8 cellular contexts compared by ENCODE assay signal in genomic region chr2:199470672-199471442, GRCh38. TPM values are rescaled to one million over a fixed set of nuclear protein-coding genes. Genes with fewer than 3 reads are reported as not detected.
A peak's percentile ranks its signal among the peaks of the same experiment; 100 is the strongest.
DNase-seq lines count a peak whose midpoint lies in the region; FAIRE-seq and TF ChIP-seq lines count a peak whose summit lies in the region.

No MANE protein-coding gene starts in this region.

- intact Hi-C loops in ascending aorta (cut with DNase I), result no loop called here

- WGBS in small intestine, 3 donors, result 6 to 8% (median 6%) methylated on average over 45 to 48 of the region's 48 CpGs

- H3K27ac ChIP-seq in HEK293 (ENCODE audit: extremely low read depth, low read depth, low read length) (no peak overlapping the region), ascending aorta (no peak overlapping the region), iPS-20b (ENCODE audit: low read length) (no peak overlapping the region), small intestine (ENCODE audit: low read depth in 1 of 2, low read length in 1 of 2) (no peak overlapping the region)

- TF ChIP-seq CTCF in HEK293 (tag by site-specific recombination; IDR thresholded peaks at IDR 0.05), result no peak
- TF ChIP-seq CTCF in ascending aorta (IDR thresholded peaks at IDR 0.05), result no peak

- H3K4me1 ChIP-seq in HEK293 (ENCODE audit: control insufficient read depth, insufficient read depth, low read length), result no peaks in the 10 kb centered on the region
- peaks cover 0 to 16% of the 10 kb centered on the region in 2 donors for H3K4me1 ChIP-seq in ascending aorta
- peaks cover 13% of the 10 kb centered on the region for H3K4me1 ChIP-seq in iPS-20b (ENCODE audit: insufficient read depth, low read length)
- peaks cover 4 to 7% of the 10 kb centered on the region in 2 donors for H3K4me1 ChIP-seq in small intestine (ENCODE audit: control insufficient read depth in 2 of 2, insufficient read depth in 1 of 2, low read depth in 1 of 2, low read length in 1 of 2)

- DNase-seq in ascending aorta (ENCODE audit: low spot score in 2 of 2) (no peak), small intestine (no peak), midbrain (lab: John Stamatoyannopoulos, UW) (no peak), OCI-M1 (lab: John Stamatoyannopoulos, UW) (no peak), NCI-H446 (lab: John Stamatoyannopoulos, UW) (no peak)
- DNase-seq in stimulated activated CD4-positive, alpha-beta T cell treated with anti-CD3 and anti-CD28 coated beads, Interleukin-4, amount 100 ng/mL, for 24 hours, result no peak

- no peak overlapping the region for H3K9ac ChIP-seq in iPS-20b (ENCODE audit: low read depth, low read length)

- no peak for FAIRE-seq in small intestine (lab: Jason Lieb, UNC)

- POLR2A ChIA-PET in HEK293 (lab: Yijun Ruan, JAX), result interaction anchor here (0.6 to 1.4 kb wide), 3 partner anchors 11 to 135 kb away, joined by 3 to 13 read pairs (median 4); partner anchors contain the start of gene SATB2

- H3K4me3 ChIP-seq in HEK293 (ENCODE audit: low read depth, low read length) (peak overlapping the region; percentile 2), ascending aorta (peak overlapping the region; percentile 28 to 41), iPS-20b (ENCODE audit: low read length) (peak overlapping the region; percentile 69), small intestine (ENCODE audit: low read depth in 1 of 2, low read length in 2 of 2) (peak overlapping the region; percentile 1 to 56)

- H3K9me3 ChIP-seq in HEK293 (ENCODE audit: control insufficient read depth, insufficient read depth, low read depth, low read length) (no peaks in the 10 kb centered on the region), ascending aorta (no peaks in the 10 kb centered on the region), iPS-20b (ENCODE audit: insufficient read depth, low read depth, low read length) (no peaks in the 10 kb centered on the region), small intestine (ENCODE audit: control insufficient read depth, low read depth) (no peaks in the 10 kb centered on the region)

- CTCF ChIA-PET in HEK293 (lab: Yijun Ruan, JAX), result interaction anchor here (0.6 to 5.3 kb wide), 23 partner anchors 8 to 1158 kb away, joined by 3 to 30 read pairs (median 3); no protein-coding TSS in a partner anchor

- peaks cover 39% of the 10 kb centered on the region for H3K27me3 ChIP-seq in ascending aorta
- peaks cover 90% of the 10 kb centered on the region for H3K27me3 ChIP-seq in iPS-20b (ENCODE audit: insufficient read depth, low read length)
- H3K27me3 ChIP-seq in small intestine (ENCODE audit: control insufficient read depth in 2 of 2, insufficient read depth in 2 of 2, low read length in 2 of 2), result peaks cover 13 to 54% of the 10 kb centered on the region in 2 donors

- no peaks in the 10 kb centered on the region for H3K36me3 ChIP-seq in HEK293 (ENCODE audit: control insufficient read depth in 2 of 2, insufficient read depth in 1 of 2, low read length in 2 of 2)
- no peaks in the 10 kb centered on the region for H3K36me3 ChIP-seq in ascending aorta
- no peaks in the 10 kb centered on the region for H3K36me3 ChIP-seq in iPS-20b (ENCODE audit: insufficient read depth, low read depth, low read length)
- H3K36me3 ChIP-seq in small intestine (ENCODE audit: control insufficient read depth in 2 of 2, insufficient read depth in 2 of 2, low read length in 2 of 2), result no peaks in the 10 kb centered on the region

TF ChIP-seq in HEK293, 187 proteins besides CTCF, POLR2A, EP300 and RAD21:
- TF ChIP-seq ZNF132 (tag by site-specific recombination; IDR thresholded peaks at IDR 0.05; ENCODE audit: borderline replicate concordance) (no peak), ZNF629 (tag by site-specific recombination; IDR thresholded peaks at IDR 0.05) (no peak), BCL11B (tag by site-specific recombination; IDR thresholded peaks at IDR 0.05; ENCODE audit: low read depth) (no peak), ZNF311 (tag by site-specific recombination; IDR thresholded peaks at IDR 0.05; ENCODE audit: borderline replicate concordance) (no peak), ZNF133 (tag by site-specific recombination; IDR thresholded peaks at IDR 0.05) (no peak), ZNF157 (tag by site-specific recombination; IDR thresholded peaks at IDR 0.05) (no peak), HOXC10 (CRISPR knock-in tag; IDR thresholded peaks at IDR 0.05) (no peak)

RNA-seq across cellular contexts. Expression of gene SATB2, which starts 13.1 kb away (rescaled TPM):
- total RNA-seq in ascending aorta, result 1.2 TPM
- 1 to 10 TPM; 1.5 to 2.2 (median 1.8) TPM for polyA plus RNA-seq in small intestine

Comparison
In these comparisons a context has a peak if more than half of its experiments do, and no peak if none do; other contexts are left out.
1. H3K4me3 ChIP-seq: peak in every context shown above with its lines; median percentile 69 in iPS-20b; 34 in ascending aorta; 28 in small intestine; 2 in HEK293.